ENCODE assay signal across 16 cellular contexts in the genomic region with DNA sequence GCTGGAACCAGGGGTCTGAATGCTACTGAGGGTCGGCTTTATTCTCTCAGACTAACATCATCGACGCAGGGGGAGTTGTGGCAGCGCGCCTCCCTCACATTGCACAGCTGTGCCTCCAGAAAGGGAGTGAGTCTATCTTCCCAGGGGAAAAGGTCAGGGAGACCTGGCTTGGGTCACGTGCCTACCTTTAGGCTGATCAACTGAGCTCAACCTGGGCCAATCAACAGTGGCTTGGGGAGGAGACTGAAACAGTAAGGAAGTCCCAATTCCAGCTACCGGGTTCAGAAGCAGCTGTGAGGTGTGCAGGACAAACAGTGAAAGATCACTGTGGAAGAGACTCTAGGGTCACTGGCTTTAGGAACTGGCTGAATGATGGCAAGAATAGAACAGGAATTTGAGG. TPM values are rescaled to one million over a fixed set of nuclear protein-coding genes. Genes with fewer than 3 reads are reported as not detected.
DNase-seq lines count a peak whose midpoint lies in the region; ATAC-seq and TF ChIP-seq lines count a peak whose summit lies in the region.
"Had no signal": no experiment of that assay in that cellular context is flagged by ENCODE, and none has a peak within 500 bp of the region (broad histone marks: within the 10 kb centered on the region; RNA-seq: fewer than 3 reads in every experiment).

No MANE protein-coding gene starts in this region.

- H3K36me3 Mint-ChIP-seq in GM23338 (ENCODE audit: low read depth), result no peaks in the 10 kb centered on the region; the same call in 2 of the 3 replicates
- H3K36me3 Mint-ChIP-seq in glutamatergic neuron (ENCODE audit: unreplicated experiment), result peaks cover 8% of the 10 kb centered on the region
- H3K36me3 Mint-ChIP-seq in activated T-helper 2 cell treated with anti-CD3 and anti-CD28 coated beads, Interferon-gamma antibody, Interleukin-2, Interleukin-4, amounts not matched to agents 10 μg/mL and 5 μg/mL and 100 μg/mL, durations not matched to agents 14 hours and 24 hours and 36 hours (ENCODE audit: low read depth), result peaks cover 13% of the 10 kb centered on the region

- in situ Hi-C loops in KBM-7 (cut with MboI; ENCODE audit: low pct_unique_long_range_greater_than_20kb, low sequenced_read_pairs), result no loop called here

- H4K20me1 ChIP-seq in GM23338 (replicated peaks; ENCODE audit: insufficient read depth), result peaks cover 7% of the 10 kb centered on the region
- peaks cover 14% of the 10 kb centered on the region for H4K20me1 ChIP-seq in osteoblast (ENCODE audit: insufficient read depth, low read length)

- no peak overlapping the region for H2AFZ ChIP-seq in GM23338
- H2AFZ ChIP-seq in osteoblast (ENCODE audit: low read length), result no peak overlapping the region

- intact Hi-C loops in activated T-helper 2 cell treated with anti-CD3 and anti-CD28 coated beads, Interferon-gamma antibody, Interleukin-2, Interleukin-4, amounts not matched to agents 10 μg/mL and 5 μg/mL and 100 μg/mL, durations not matched to agents 14 hours and 24 hours and 36 hours (cut with micrococcal nuclease), result no loop called here

- no peaks in the 10 kb centered on the region for H3F3A ChIP-seq in GM23338 (replicated peaks; ENCODE audit: low read depth)

- H3K36me3 ChIP-seq in GM23338 (ENCODE audit: insufficient read depth) (no peaks in the 10 kb centered on the region), osteoblast (ENCODE audit: insufficient read depth, low read length) (peaks cover 4% of the 10 kb centered on the region)
- H3K36me3 ChIP-seq: SJCRH30, tibial artery had no signal

- H3K27ac ChIP-seq in GM23338 (ENCODE audit: low read depth) (no peak overlapping the region), osteoblast (ENCODE audit: low read depth, low read length) (peak overlapping the region; percentile 11)
- H3K27ac ChIP-seq: SJCRH30, tibial artery had no signal

- no peaks in the 10 kb centered on the region for H3K9me3 ChIP-seq in osteoblast (ENCODE audit: low read depth, low read length)

- H3K4me3 Mint-ChIP-seq in GM23338 (0 out of 3 replicates have a peak overlapping the region, but pooled peaks have one; percentile 19), glutamatergic neuron (ENCODE audit: unreplicated experiment) (peak overlapping the region; percentile 43)
- H3K4me3 Mint-ChIP-seq in activated T-helper 2 cell treated with anti-CD3 and anti-CD28 coated beads, Interferon-gamma antibody, Interleukin-2, Interleukin-4, amounts not matched to agents 10 μg/mL and 5 μg/mL and 100 μg/mL, durations not matched to agents 14 hours and 24 hours and 36 hours (ENCODE audit: low read depth), result no peak overlapping the region
- H3K4me3 Mint-ChIP-seq: activated CD8-positive, alpha-beta T cell treated with anti-CD3 and anti-CD28 coated beads, Interleukin-2, amount 10 ng/mL, durations not matched to agents 7 days and 5 days had no signal

- TF ChIP-seq CTCF in GM23338 (conservative IDR thresholded peaks at IDR 0.05; ENCODE audit: low read depth in 2 of 2), result no peak
- no peak for TF ChIP-seq CTCF in glutamatergic neuron (IDR thresholded peaks at IDR 0.05; ENCODE audit: partially characterized antibody, unreplicated experiment)
- no peak for TF ChIP-seq CTCF in osteoblast (IDR thresholded peaks at IDR 0.05; ENCODE audit: extremely low read depth, low read depth, low read length)

- no peaks in the 10 kb centered on the region for H3K9me2 ChIP-seq in GM23338 (ENCODE audit: insufficient read depth)

- H3K4me1 Mint-ChIP-seq in GM23338, result peaks cover 12% of the 10 kb centered on the region
- H3K4me1 Mint-ChIP-seq in glutamatergic neuron (ENCODE audit: low read depth, unreplicated experiment), result peaks cover 36% of the 10 kb centered on the region
- peaks cover 2% of the 10 kb centered on the region for H3K4me1 Mint-ChIP-seq in activated T-helper 2 cell treated with anti-CD3 and anti-CD28 coated beads, Interferon-gamma antibody, Interleukin-2, Interleukin-4, amounts not matched to agents 10 μg/mL and 5 μg/mL and 100 μg/mL, durations not matched to agents 14 hours and 24 hours and 36 hours (ENCODE audit: low read depth)

- peaks cover 2% of the 10 kb centered on the region for H3K27me3 Mint-ChIP-seq in GM23338 (ENCODE audit: insufficient read depth, low read depth, poor library complexity)
- H3K27me3 Mint-ChIP-seq in glutamatergic neuron (ENCODE audit: unreplicated experiment), result peaks cover 3% of the 10 kb centered on the region
- peaks cover 23% of the 10 kb centered on the region for H3K27me3 Mint-ChIP-seq in activated T-helper 2 cell treated with anti-CD3 and anti-CD28 coated beads, Interferon-gamma antibody, Interleukin-2, Interleukin-4, amounts not matched to agents 10 μg/mL and 5 μg/mL and 100 μg/mL, durations not matched to agents 14 hours and 24 hours and 36 hours (ENCODE audit: low read depth)

- peak; percentile 93 for ATAC-seq in GM23338
- ATAC-seq in GM18867 (IDR thresholded peaks at IDR 0.05; ENCODE audit: unreplicated experiment), result no peak
- ATAC-seq: activated CD8-positive, alpha-beta T cell treated with anti-CD3 and anti-CD28 coated beads, Interleukin-2, amount 10 ng/mL, durations not matched to agents 7 days and 5 days had no signal

- H3K9me3 Mint-ChIP-seq in GM23338 (peaks cover 7% of the 10 kb centered on the region; the same call in 2 of the 3 replicates), glutamatergic neuron (ENCODE audit: unreplicated experiment) (peaks cover 2% of the 10 kb centered on the region)
- H3K9me3 Mint-ChIP-seq in activated T-helper 2 cell treated with anti-CD3 and anti-CD28 coated beads, Interferon-gamma antibody, Interleukin-2, Interleukin-4, amounts not matched to agents 10 μg/mL and 5 μg/mL and 100 μg/mL, durations not matched to agents 14 hours and 24 hours and 36 hours, result peaks cover 15% of the 10 kb centered on the region

- 0 out of 2 replicates have a peak, but pooled peaks cover 7% of the 10 kb centered on the region for H3K79me2 ChIP-seq in GM23338 (replicated peaks; ENCODE audit: insufficient read depth)
- peaks cover 77% of the 10 kb centered on the region for H3K79me2 ChIP-seq in osteoblast (ENCODE audit: insufficient read depth, low read length)

- H3K4me2 ChIP-seq in GM23338, result no peak overlapping the region
- H3K4me2 ChIP-seq in osteoblast (ENCODE audit: insufficient read depth, low read length), result peak overlapping the region; percentile 63

- H3K27me3 ChIP-seq in GM23338 (ENCODE audit: insufficient read depth) (no peaks in the 10 kb centered on the region), osteoblast (ENCODE audit: insufficient read depth, low read length) (no peaks in the 10 kb centered on the region)
- H3K27me3 ChIP-seq: SJCRH30, tibial artery had no signal

- H3K4me3 ChIP-seq in GM23338, result no peak overlapping the region
- peak overlapping the region; percentile 8 for H3K4me3 ChIP-seq in osteoblast (ENCODE audit: insufficient read depth, low read length)
- H3K4me3 ChIP-seq: SJCRH30, tibial artery had no signal

- H3K27ac Mint-ChIP-seq in GM23338 (no peak overlapping the region), glutamatergic neuron (ENCODE audit: unreplicated experiment) (peak overlapping the region; percentile 83)
- H3K27ac Mint-ChIP-seq in activated T-helper 2 cell treated with anti-CD3 and anti-CD28 coated beads, Interferon-gamma antibody, Interleukin-2, Interleukin-4, amounts not matched to agents 10 μg/mL and 5 μg/mL and 100 μg/mL, durations not matched to agents 14 hours and 24 hours and 36 hours, result no peak overlapping the region
- H3K27ac Mint-ChIP-seq: activated CD8-positive, alpha-beta T cell treated with anti-CD3 and anti-CD28 coated beads, Interleukin-2, amount 10 ng/mL, durations not matched to agents 7 days and 5 days had no signal

- H3K4me1 ChIP-seq in GM23338 (ENCODE audit: insufficient read depth) (no peaks in the 10 kb centered on the region), osteoblast (ENCODE audit: insufficient read depth, low read length) (peaks cover 18% of the 10 kb centered on the region)
- H3K4me1 ChIP-seq: SJCRH30 had no signal

- DNase-seq in GM23338 (ENCODE audit: low spot score) (peak; percentile 53), NCI-H524 (lab: John Stamatoyannopoulos, UW) (peak; percentile 84 to 86), glutamatergic neuron (no peak), osteoblast (ENCODE audit: insufficient read length, low spot score, missing footprints) (no peak), KBM-7 (no peak)
- DNase-seq in activated T-helper 2 cell treated with anti-CD3 and anti-CD28 coated beads, Interferon-gamma antibody, Interleukin-2, Interleukin-4, amounts not matched to agents 10 μg/mL and 5 μg/mL and 100 μg/mL, durations not matched to agents 14 hours and 24 hours and 36 hours (ENCODE audit: low spot score), result no peak
- DNase-seq in activated CD4-positive, alpha-beta T cell treated with anti-CD3 and anti-CD28 coated beads, Interleukin-2, amount 50 U/mL, for 48 hours, result no peak
- DNase-seq: activated CD8-positive, alpha-beta T cell treated with anti-CD3 and anti-CD28 coated beads, Interleukin-2, amount 10 ng/mL, durations not matched to agents 7 days and 5 days; activated gamma-delta T cell treated with Interleukin-2 at 50 U/mL for 16 hours; DMS79; effector memory CD4-positive, alpha-beta T cell; NCI-H1930; SJCRH30; stimulated activated CD4-positive, alpha-beta T cell treated with anti-CD3 and anti-CD28 coated beads, Interleukin-1b, Interleukin-23, amount 100 ng/mL, for 48 hours had no signal

TF ChIP-seq in GM23338, 12 proteins besides CTCF, POLR2A, EP300 and RAD21:
- TF ChIP-seq JUNB (IDR thresholded peaks at IDR 0.05; ENCODE audit: unreplicated experiment) (no peak), STAT1 (IDR thresholded peaks at IDR 0.05; ENCODE audit: unreplicated experiment) (no peak), ZNF114 (CRISPR knock-in tag; IDR thresholded peaks at IDR 0.05) (no peak)
TF ChIP-seq in GM23338: peak in this region for 0.

RNA-seq across cellular contexts. Expression of gene SNX30, which starts 14.3 kb away (rescaled TPM):
- 12.0 and 17.8 TPM in 2 replicates for total RNA-seq in GM23338 (2014; rRNA removed; shearing (Covaris generic))
- 2.1 and 2.2 TPM in 2 replicates for polyA plus RNA-seq in GM23338 (2016; fragmentation: Nextera tagmentation; extraction: Ambion mirVana)
- total RNA-seq in glutamatergic neuron (ENCODE audit: unreplicated experiment), result 41.7 TPM
- total RNA-seq in osteoblast, result 38.7 and 41.5 TPM in 2 replicates
- 2.4 and 2.8 TPM in 2 replicates for total RNA-seq in activated T-helper 2 cell treated with anti-CD3 and anti-CD28 coated beads, Interferon-gamma antibody, Interleukin-2, Interleukin-4, amounts not matched to agents 10 μg/mL and 5 μg/mL and 100 μg/mL, durations not matched to agents 14 hours and 24 hours and 36 hours

RNA-seq across cellular contexts. Expression of gene INIP, which starts 46.9 kb away (rescaled TPM):
- total RNA-seq in GM23338 (2014; rRNA removed; shearing (Covaris generic)), result 16.7 and 26.7 TPM in 2 replicates
- polyA plus RNA-seq in GM23338 (2016; fragmentation: Nextera tagmentation; extraction: Ambion mirVana), result 24.7 and 30.4 TPM in 2 replicates
- total RNA-seq in glutamatergic neuron (ENCODE audit: unreplicated experiment) (17.6 TPM), osteoblast (15.6 and 16.8 TPM in 2 replicates)
- 34.2 and 36.6 TPM in 2 replicates for total RNA-seq in activated T-helper 2 cell treated with anti-CD3 and anti-CD28 coated beads, Interferon-gamma antibody, Interleukin-2, Interleukin-4, amounts not matched to agents 10 μg/mL and 5 μg/mL and 100 μg/mL, durations not matched to agents 14 hours and 24 hours and 36 hours

Comparison
In these comparisons a context has a peak if more than half of its experiments do, and no peak if none do; other contexts are left out.
1. DNase-seq: peak in GM23338 (single experiment) and NCI-H524 (2 of 2); none in glutamatergic neuron (single experiment), osteoblast (single experiment), activated T-helper 2 cell treated with anti-CD3 and anti-CD28 coated beads, Interferon-gamma antibody, Interleukin-2, Interleukin-4, amounts not matched to agents 10 μg/mL and 5 μg/mL and 100 μg/mL, durations not matched to agents 14 hours and 24 hours and 36 hours (single experiment), KBM-7 (single experiment) and activated CD4-positive, alpha-beta T cell treated with anti-CD3 and anti-CD28 coated beads, Interleukin-2, amount 50 U/mL, for 48 hours (0 of 2).